ENCODE assay signal across 8 cellular contexts in genomic region chr4:22237155-22237751, GRCh38.
A peak's percentile ranks its signal among the peaks of the same experiment; 100 is the strongest.
DNase-seq lines count a peak whose midpoint lies in the region; ATAC-seq and TF ChIP-seq lines count a peak whose summit lies in the region.

No MANE protein-coding gene starts in this region.

- H3K4me1 ChIP-seq in MM.1S (ENCODE audit: low read length): no peaks in the 10 kb centered on the region

- peak overlapping the region; percentile 51 for H3K4me3 ChIP-seq in MM.1S (ENCODE audit: low read length)

- H2AFZ ChIP-seq in MM.1S (ENCODE audit: low read length): peak overlapping the region; percentile 68

- DNase-seq in DMS153 treated with DMSO at 0.1 percent for 48 hours (lab: John Stamatoyannopoulos, UW; ENCODE audit: unreplicated experiment) (peak; percentile 58), MM.1S (peak; percentile 81), activated T-cell treated with anti-CD3 and anti-CD28 coated beads for 24 hours (ENCODE audit: low read depth) (peak; percentile 11), hepatic stellate cell (ENCODE audit: low spot score) (peak; percentile 2), omental fat pad (ENCODE audit: low spot score) (no peak)
- DNase-seq in stimulated activated CD4-positive, alpha-beta T cell treated with anti-CD3 and anti-CD28 coated beads, Interleukin-4, amount 100 ng/mL, for 1 hour: peak; percentile 55

- H3K4me2 ChIP-seq in MM.1S (ENCODE audit: low read depth, low read length): peak overlapping the region; percentile 51; the same call in 1 of the 2 replicates

- no peak for ATAC-seq in omental fat pad (ENCODE audit: low FRiP score)
- no peak for ATAC-seq in activated CD4-positive, CD25-positive, alpha-beta regulatory T cell treated with anti-CD3 and anti-CD28 coated beads, Interleukin-2, amount 50 U/mL, for 24 hours
- no peak for ATAC-seq in GM18907 (IDR thresholded peaks at IDR 0.05; ENCODE audit: unreplicated experiment)

- H3K79me2 ChIP-seq in MM.1S (ENCODE audit: low read length): no peaks in the 10 kb centered on the region

- TF ChIP-seq CTCF in MM.1S (IDR thresholded peaks at IDR 0.05; ENCODE audit: low read length) (peak; percentile 94), omental fat pad (IDR thresholded peaks at IDR 0.05) (no peak)

- H3K9ac ChIP-seq in MM.1S (ENCODE audit: low read length): peak overlapping the region; percentile 6; the same call in 1 of the 2 replicates

- H3K9me2 ChIP-seq in MM.1S (replicated peaks; ENCODE audit: insufficient read depth, low read length): no peaks in the 10 kb centered on the region

- no peaks in the 10 kb centered on the region for H3K27me3 ChIP-seq in MM.1S (replicated peaks; ENCODE audit: insufficient read depth, low read length)

- no peak overlapping the region for H3K27ac ChIP-seq in MM.1S (ENCODE audit: low read length)

- no peaks in the 10 kb centered on the region for H3F3A ChIP-seq in MM.1S (ENCODE audit: insufficient read depth, low read length)

- no peaks in the 10 kb centered on the region for H3K9me3 ChIP-seq in MM.1S (replicated peaks; ENCODE audit: insufficient read depth, low read length)

- H4K20me1 ChIP-seq in MM.1S (ENCODE audit: insufficient read depth, low read length): no peaks in the 10 kb centered on the region

- no peaks in the 10 kb centered on the region for H3K36me3 ChIP-seq in MM.1S (replicated peaks; ENCODE audit: insufficient read depth, low read length)
